1 cellular context compared by ENCODE assay signal in the genomic region with DNA sequence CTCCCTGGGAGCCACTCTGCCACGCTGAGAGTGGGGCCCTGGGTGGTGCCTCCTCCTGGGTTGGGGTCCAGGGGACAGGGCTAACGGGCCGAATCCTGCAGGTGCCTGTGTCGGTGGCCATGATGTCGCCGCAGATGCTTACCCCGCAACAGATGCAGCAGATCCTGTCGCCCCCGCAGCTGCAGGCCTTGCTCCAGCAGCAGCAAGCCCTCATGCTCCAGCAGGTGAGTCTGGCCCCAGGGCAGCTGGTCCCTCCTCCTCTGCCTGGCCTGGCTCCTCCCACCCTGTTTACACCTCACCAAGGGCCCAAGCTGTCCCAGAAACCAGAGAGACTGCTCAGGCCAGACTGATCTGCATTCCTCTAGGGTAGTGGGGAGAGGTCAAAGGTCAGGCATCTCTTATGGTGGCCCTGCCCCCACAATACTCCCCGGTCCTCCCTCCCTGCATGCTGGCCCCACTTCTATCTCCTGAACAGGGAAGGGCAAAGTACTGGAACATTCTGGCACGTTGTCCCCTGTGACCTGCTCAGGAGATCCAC.
TF ChIP-seq lines count a peak whose summit lies in the region.

No MANE protein-coding gene starts in this region.

TF ChIP-seq in HepG2, 621 proteins besides CTCF, POLR2A, EP300 and RAD21 (continued from another document and continues in another):
- TF ChIP-seq ZBTB2 (CRISPR knock-in tag; IDR thresholded peaks at IDR 0.05; ENCODE audit: low read depth) (no peak), MIER2 (CRISPR knock-in tag; IDR thresholded peaks at IDR 0.05) (no peak), ZNF672 (CRISPR knock-in tag; IDR thresholded peaks at IDR 0.05) (no peak), KDM5A (IDR thresholded peaks at IDR 0.05; ENCODE audit: borderline replicate concordance, low read length) (no peak), ZNF792 (CRISPR knock-in tag; IDR thresholded peaks at IDR 0.05) (no peak), ZBTB38 (CRISPR knock-in tag; IDR thresholded peaks at IDR 0.05) (no peak), SETDB1 (CRISPR knock-in tag; IDR thresholded peaks at IDR 0.05; ENCODE audit: borderline replicate concordance) (no peak), ETV6 (CRISPR knock-in tag; conservative IDR thresholded peaks at IDR 0.05) (no peak), THAP9 (CRISPR knock-in tag; IDR thresholded peaks at IDR 0.05; ENCODE audit: borderline replicate concordance) (no peak), ESRRA (CRISPR knock-in tag; IDR thresholded peaks at IDR 0.05; ENCODE audit: low read depth) (no peak), ZNF816 (CRISPR knock-in tag; IDR thresholded peaks at IDR 0.05; ENCODE audit: borderline replicate concordance) (no peak), ZNF17 (CRISPR knock-in tag; IDR thresholded peaks at IDR 0.05) (no peak), MTA1 (CRISPR knock-in tag; IDR thresholded peaks at IDR 0.05; ENCODE audit: borderline replicate concordance) (peak; percentile 56; the same call in 1 of the 2 replicates), ZNF720 (CRISPR knock-in tag; IDR thresholded peaks at IDR 0.05) (no peak), PATZ1 (CRISPR knock-in tag; IDR thresholded peaks at IDR 0.05) (0 out of 2 replicates have a peak, but pooled peaks have one; percentile 9), FOXP1 (IDR thresholded peaks at IDR 0.05) (no peak), FOXP1 (CRISPR knock-in tag; IDR thresholded peaks at IDR 0.05) (peak; percentile 19; the same call in 1 of the 2 replicates), DNMT1 (CRISPR knock-in tag; IDR thresholded peaks at IDR 0.05) (no peak), SALL1 (CRISPR knock-in tag; IDR thresholded peaks at IDR 0.05) (peak; percentile 24; the same call in 1 of the 2 replicates), JARID2 (CRISPR knock-in tag; IDR thresholded peaks at IDR 0.05; ENCODE audit: insufficient replicate concordance) (no peak), NFIB (CRISPR knock-in tag; IDR thresholded peaks at IDR 0.05; ENCODE audit: borderline replicate concordance) (no peak), CHCHD3 (CRISPR knock-in tag; IDR thresholded peaks at IDR 0.05) (no peak), RNF219 (CRISPR knock-in tag; IDR thresholded peaks at IDR 0.05) (no peak), FOXC1 (CRISPR knock-in tag; IDR thresholded peaks at IDR 0.05; ENCODE audit: borderline replicate concordance) (no peak), ZNF724P (CRISPR knock-in tag; IDR thresholded peaks at IDR 0.05; ENCODE audit: borderline replicate concordance) (no peak), ZFX (CRISPR knock-in tag; IDR thresholded peaks at IDR 0.05; ENCODE audit: low read depth) (peak; percentile 15; the same call in 1 of the 2 replicates), RELA (CRISPR knock-in tag; IDR thresholded peaks at IDR 0.05) (no peak), ZNF841 (CRISPR knock-in tag; IDR thresholded peaks at IDR 0.05; ENCODE audit: borderline replicate concordance) (no peak), PHB2 (IDR thresholded peaks at IDR 0.05; ENCODE audit: partially characterized antibody) (no peak), HOMEZ (CRISPR knock-in tag; IDR thresholded peaks at IDR 0.05; ENCODE audit: low read depth) (no peak), USF2 (IDR thresholded peaks at IDR 0.05; ENCODE audit: low read depth, low read length) (no peak), USF2 (CRISPR knock-in tag; IDR thresholded peaks at IDR 0.05; ENCODE audit: borderline replicate concordance) (no peak), TAF1 (CRISPR knock-in tag; IDR thresholded peaks at IDR 0.05) (no peak), ZNF597 (CRISPR knock-in tag; IDR thresholded peaks at IDR 0.05) (no peak), ZNF441 (CRISPR knock-in tag; IDR thresholded peaks at IDR 0.05; ENCODE audit: borderline replicate concordance) (no peak), AGO1 (IDR thresholded peaks at IDR 0.05; ENCODE audit: low read depth, low read length, poor library complexity, severe bottlenecking) (no peak), ZSCAN22 (CRISPR knock-in tag; IDR thresholded peaks at IDR 0.05) (no peak), ZNF496 (CRISPR knock-in tag; IDR thresholded peaks at IDR 0.05; ENCODE audit: insufficient replicate concordance) (no peak), ZSCAN9 (CRISPR knock-in tag; IDR thresholded peaks at IDR 0.05; ENCODE audit: borderline replicate concordance) (no peak), HMG20A (CRISPR knock-in tag; IDR thresholded peaks at IDR 0.05; ENCODE audit: borderline replicate concordance) (no peak), KLF11 (CRISPR knock-in tag; IDR thresholded peaks at IDR 0.05) (no peak), ZNF274 (CRISPR knock-in tag; IDR thresholded peaks at IDR 0.05) (no peak)
- TF ChIP-seq, protein P1, sequence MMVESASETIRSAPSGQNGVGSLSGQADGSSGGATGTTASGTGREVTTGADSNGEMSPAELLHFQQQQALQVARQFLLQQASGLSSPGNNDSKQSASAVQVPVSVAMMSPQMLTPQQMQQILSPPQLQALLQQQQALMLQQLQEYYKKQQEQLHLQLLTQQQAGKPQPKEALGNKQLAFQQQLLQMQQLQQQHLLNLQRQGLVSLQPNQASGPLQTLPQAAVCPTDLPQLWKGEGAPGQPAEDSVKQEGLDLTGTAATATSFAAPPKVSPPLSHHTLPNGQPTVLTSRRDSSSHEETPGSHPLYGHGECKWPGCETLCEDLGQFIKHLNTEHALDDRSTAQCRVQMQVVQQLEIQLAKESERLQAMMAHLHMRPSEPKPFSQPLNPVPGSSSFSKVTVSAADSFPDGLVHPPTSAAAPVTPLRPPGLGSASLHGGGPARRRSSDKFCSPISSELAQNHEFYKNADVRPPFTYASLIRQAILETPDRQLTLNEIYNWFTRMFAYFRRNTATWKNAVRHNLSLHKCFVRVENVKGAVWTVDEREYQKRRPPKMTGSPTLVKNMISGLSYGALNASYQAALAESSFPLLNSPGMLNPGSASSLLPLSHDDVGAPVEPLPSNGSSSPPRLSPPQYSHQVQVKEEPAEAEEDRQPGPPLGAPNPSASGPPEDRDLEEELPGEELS (CRISPR knock-in tag; IDR thresholded peaks at IDR 0.05): 0 out of 2 replicates have a peak, but pooled peaks have one; percentile 25
- TF ChIP-seq, protein P2, sequence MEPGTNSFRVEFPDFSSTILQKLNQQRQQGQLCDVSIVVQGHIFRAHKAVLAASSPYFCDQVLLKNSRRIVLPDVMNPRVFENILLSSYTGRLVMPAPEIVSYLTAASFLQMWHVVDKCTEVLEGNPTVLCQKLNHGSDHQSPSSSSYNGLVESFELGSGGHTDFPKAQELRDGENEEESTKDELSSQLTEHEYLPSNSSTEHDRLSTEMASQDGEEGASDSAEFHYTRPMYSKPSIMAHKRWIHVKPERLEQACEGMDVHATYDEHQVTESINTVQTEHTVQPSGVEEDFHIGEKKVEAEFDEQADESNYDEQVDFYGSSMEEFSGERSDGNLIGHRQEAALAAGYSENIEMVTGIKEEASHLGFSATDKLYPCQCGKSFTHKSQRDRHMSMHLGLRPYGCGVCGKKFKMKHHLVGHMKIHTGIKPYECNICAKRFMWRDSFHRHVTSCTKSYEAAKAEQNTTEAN (CRISPR knock-in tag; conservative IDR thresholded peaks at IDR 0.05): no peak
